Comparison of ENCODE assay signal across 8 cellular contexts in genomic region chr17:63039899-63040602, GRCh38.
A peak's percentile ranks its signal among the peaks of the same experiment; 100 is the strongest.
DNase-seq lines count a peak whose midpoint lies in the region; ATAC-seq, FAIRE-seq and TF ChIP-seq lines count a peak whose summit lies in the region.
"Had no signal": no experiment of that assay in that cellular context is flagged by ENCODE, and none has a peak within 500 bp of the region (broad histone marks: within the 10 kb centered on the region; RNA-seq: fewer than 3 reads in every experiment).

No MANE protein-coding gene starts in this region.

- POLR2A ChIA-PET in endothelial cell of umbilical vein (lab: Charles Lee), result no interaction called here

- ATAC-seq in GM21360 (IDR thresholded peaks at IDR 0.05; ENCODE audit: unreplicated experiment) (no peak), GM19023 (IDR thresholded peaks at IDR 0.05; ENCODE audit: unreplicated experiment) (no peak)

- H4K20me1 ChIP-seq in endothelial cell of umbilical vein (replicated peaks; ENCODE audit: control insufficient read depth, extremely low read depth, insufficient read depth, low read length), result no peaks in the 10 kb centered on the region

- no peak overlapping the region for H3K4me2 ChIP-seq in endothelial cell of umbilical vein (ENCODE audit: insufficient read depth, low read length)

- H3K27me3 ChIP-seq in HAP-1 (ENCODE audit: low read depth), result no peaks in the 10 kb centered on the region
- H3K27me3 ChIP-seq in endothelial cell of umbilical vein (ENCODE audit: control insufficient read depth in 2 of 2, insufficient read depth in 2 of 2, low read length in 2 of 2), result no peaks in the 10 kb centered on the region

- FAIRE-seq in endothelial cell of umbilical vein (lab: Jason Lieb, UNC), result no peak
- FAIRE-seq: GM12892 had no signal

- H3K27ac ChIP-seq in endothelial cell of umbilical vein (ENCODE audit: insufficient read depth, low read depth, low read length), result no peak overlapping the region

- H3K4me1 ChIP-seq in HAP-1 (peaks cover 78% of the 10 kb centered on the region), endothelial cell of umbilical vein (ENCODE audit: control insufficient read depth, extremely low read depth, insufficient read depth, low read length) (peaks cover 6% of the 10 kb centered on the region)

- no peaks in the 10 kb centered on the region for H3K9me1 ChIP-seq in endothelial cell of umbilical vein (replicated peaks; ENCODE audit: control insufficient read depth, extremely low read depth, insufficient read depth, low read length)

- dilution Hi-C loops in endothelial cell of umbilical vein (cut with MboI; ENCODE audit: extremely low pct_ligation_motif_present, low sequenced_read_pairs), result no loop called here

- H3K9me3 ChIP-seq in HAP-1 (no peaks in the 10 kb centered on the region), endothelial cell of umbilical vein (replicated peaks; ENCODE audit: control insufficient read depth, insufficient read depth, low read length) (no peaks in the 10 kb centered on the region)

- in situ Hi-C loops in HAP-1 (cut with MboI; ENCODE audit: low sequenced_read_pairs), result no loop called here

- BruUV-seq in endothelial cell of umbilical vein (replicated peaks; lab: Mats Ljungman, UMichigan), result no TSS peak

- intact Hi-C loops in endothelial cell of umbilical vein (cut with micrococcal nuclease), result no loop called here

- H3K4me3 ChIP-seq in HAP-1 (0 out of 2 replicates have a peak overlapping the region, but pooled peaks have one; percentile 1), endothelial cell of umbilical vein (replicated peaks in 1 of 3; ENCODE audit: insufficient read depth in 1 of 3, low read depth in 1 of 3, low read length in 3 of 3) (no peak overlapping the region)

- no peak for TF ChIP-seq CTCF in endothelial cell of umbilical vein (IDR thresholded peaks at IDR 0.05; ENCODE audit: extremely low read depth in 1 of 2, insufficient read depth in 1 of 2, low read depth in 1 of 2, low read length in 2 of 2)

- no peak for TF ChIP-seq POLR2A in endothelial cell of umbilical vein (IDR thresholded peaks at IDR 0.05; ENCODE audit: low read depth, low read length)

- CTCF ChIA-PET in endothelial cell of umbilical vein (lab: Charles Lee), result interaction anchor here (1.5 to 1.6 kb wide), 2 partner anchors 10 to 11 kb away, joined by 3 to 4 read pairs; no protein-coding TSS in a partner anchor

- no peaks in the 10 kb centered on the region for H3K36me3 ChIP-seq in HAP-1 (replicated peaks)
- no peaks in the 10 kb centered on the region for H3K36me3 ChIP-seq in endothelial cell of umbilical vein (ENCODE audit: control insufficient read depth in 2 of 2, extremely low read depth in 1 of 2, insufficient read depth in 2 of 2, low read length in 2 of 2)

- H3K79me2 ChIP-seq in endothelial cell of umbilical vein (ENCODE audit: control insufficient read depth, insufficient read depth, low read length), result no peaks in the 10 kb centered on the region

- peak overlapping the region; percentile 57 for H2AFZ ChIP-seq in endothelial cell of umbilical vein (ENCODE audit: low read depth, low read length)

- H3K9ac ChIP-seq in endothelial cell of umbilical vein (replicated peaks; ENCODE audit: extremely low read depth, insufficient read depth, low read length), result no peak overlapping the region

- DNase-seq in HAP-1 (ENCODE audit: low spot score in 2 of 2) (peak; percentile 47 to 72), NCI-H748 treated with DMSO at 0.1 percent for 48 hours (lab: John Stamatoyannopoulos, UW) (peak; percentile 88), endothelial cell of umbilical vein (ENCODE audit: low read depth, low spot score) (peak; percentile 5), renal cortical epithelial cell (ENCODE audit: low read depth) (peak; percentile 54), NOMO-1 (lab: John Stamatoyannopoulos, UW; ENCODE audit: unreplicated experiment in 2 of 2) (no peak)

TF ChIP-seq in endothelial cell of umbilical vein, 7 proteins besides CTCF, POLR2A, EP300 and RAD21:
- TF ChIP-seq JUN (IDR thresholded peaks at IDR 0.05; ENCODE audit: borderline replicate concordance, insufficient read depth, insufficient read length, low read depth), result no peak
- no peak for TF ChIP-seq FOS (IDR thresholded peaks at IDR 0.05; ENCODE audit: borderline replicate concordance, insufficient read depth, low read length)
- TF ChIP-seq POLR2AphosphoS5 (IDR thresholded peaks at IDR 0.05; ENCODE audit: insufficient read depth, low read depth, low read length), result no peak
- no peak for TF ChIP-seq EZH2 (IDR thresholded peaks at IDR 0.05; ENCODE audit: borderline replicate concordance, low read depth, low read length, severe bottlenecking)
- TF ChIP-seq GATA2 (IDR thresholded peaks at IDR 0.05; ENCODE audit: insufficient read depth, insufficient read length, low read depth, low read length), result no peak
- TF ChIP-seq MYC (IDR thresholded peaks at IDR 0.05; ENCODE audit: low read depth, low read length), result no peak
- no peak for TF ChIP-seq MAX (IDR thresholded peaks at IDR 0.05; ENCODE audit: insufficient read depth, insufficient read length)

Comparison
In these comparisons a context has a peak if more than half of its experiments do, and no peak if none do; other contexts are left out.
1. DNase-seq: peak in HAP-1 (2 of 2), NCI-H748 treated with DMSO at 0.1 percent for 48 hours (single experiment), endothelial cell of umbilical vein (single experiment) and renal cortical epithelial cell (single experiment); none in NOMO-1 (0 of 2).